ENCODE assay signal across 18 cellular contexts in genomic region chr6:151015320-151015719, GRCh38.
DNase-seq lines count a peak whose midpoint lies in the region; ATAC-seq, FAIRE-seq and TF ChIP-seq lines count a peak whose summit lies in the region.
"Had no signal": no experiment of that assay in that cellular context is flagged by ENCODE, and none has a peak within 500 bp of the region (broad histone marks: within the 10 kb centered on the region; RNA-seq: fewer than 3 reads in every experiment).

No MANE protein-coding gene starts in this region.

- FAIRE-seq in A549 (lab: Jason Lieb, UNC), result no peak
- FAIRE-seq: A204.1, G401.6 had no signal

- H3K9me3 ChIP-seq in A549, result no peaks in the 10 kb centered on the region
- H3K9me3 ChIP-seq in CD8-positive, alpha-beta memory T cell (ENCODE audit: low read length), result no peaks in the 10 kb centered on the region
- no peaks in the 10 kb centered on the region for H3K9me3 ChIP-seq in osteoblast (ENCODE audit: low read depth, low read length)
- H3K9me3 ChIP-seq in A673 (ENCODE audit: low read depth, low read length, poor library complexity, severe bottlenecking), result no peaks in the 10 kb centered on the region

- peak overlapping the region in 2 of 8 donors; percentile 33 to 62 for H3K27ac Mint-ChIP-seq in CD8-positive, alpha-beta memory T cell
- peak overlapping the region; percentile 39 to 49 for H3K27ac Mint-ChIP-seq in effector memory CD8-positive, alpha-beta T cell
- H3K27ac Mint-ChIP-seq: GM23338 had no signal

- CTCF ChIA-PET in A549 (lab: Yijun Ruan, JAX) (interaction anchor here (0.6 to 19.6 kb wide), 11 partner anchors 14 to 359 kb away, joined by 3 to 192 read pairs (median 9); no protein-coding TSS in a partner anchor), A673 (lab: Charles Lee) (interaction anchor here (0.6 to 3.2 kb wide), 3 partner anchors 11 to 342 kb away, joined by 3 to 54 read pairs (median 4); no protein-coding TSS in a partner anchor)
- CTCF ChIA-PET in CD8-positive, alpha-beta memory T cell (lab: Charles Lee), result interaction anchor here (1.0 to 7.2 kb wide), 11 partner anchors 8 to 460 kb away, joined by 3 to 113 read pairs (median 6); no protein-coding TSS in a partner anchor

- TF ChIP-seq CTCF in A549 (IDR thresholded peaks at IDR 0.05) (no peak), osteoblast (IDR thresholded peaks at IDR 0.05; ENCODE audit: extremely low read depth, low read depth, low read length) (no peak), A673 (conservative IDR thresholded peaks at IDR 0.05; ENCODE audit: low read depth, low read length) (no peak)

- H3K36me3 Mint-ChIP-seq in CD8-positive, alpha-beta memory T cell, result peaks cover 0 to 2% (median 2%) of the 10 kb centered on the region in 3 donors
- peaks cover 4% of the 10 kb centered on the region for H3K36me3 Mint-ChIP-seq in effector memory CD8-positive, alpha-beta T cell (ENCODE audit: insufficient read depth)

- H2AFZ ChIP-seq in osteoblast (ENCODE audit: low read length), result no peak overlapping the region
- H2AFZ ChIP-seq: GM23338, PC-9 had no signal

- POLR2A ChIA-PET in A549 (lab: Yijun Ruan, JAX) (interaction anchor here (0.9 to 1.4 kb wide), 2 partner anchors 53 to 310 kb away, joined by 4 to 5 read pairs; no protein-coding TSS in a partner anchor), A673 (lab: Charles Lee; ENCODE audit: low non-redundant PET) (no interaction called here)
- POLR2A ChIA-PET in CD8-positive, alpha-beta memory T cell (lab: Charles Lee), result no interaction called here

- no peak for ATAC-seq in A549
- ATAC-seq in effector memory CD8-positive, alpha-beta T cell (replicated peaks), result no peak

- no peak for TF ChIP-seq EP300 in A549 (IDR thresholded peaks at IDR 0.05)

- H3K9me3 Mint-ChIP-seq in CD8-positive, alpha-beta memory T cell, result no peaks in the 10 kb centered on the region
- H3K9me3 Mint-ChIP-seq in effector memory CD8-positive, alpha-beta T cell, result no peaks in the 10 kb centered on the region
- H3K9me3 Mint-ChIP-seq: GM23338 had no signal

- H3K36me3 ChIP-seq in CD8-positive, alpha-beta memory T cell (ENCODE audit: insufficient read depth, low read length), result no peaks in the 10 kb centered on the region
- H3K36me3 ChIP-seq in osteoblast (ENCODE audit: insufficient read depth, low read length) (peaks cover 53% of the 10 kb centered on the region), A673 (ENCODE audit: insufficient read depth, low read length, poor library complexity, severe bottlenecking) (peaks cover 6% of the 10 kb centered on the region)

- no peaks in the 10 kb centered on the region for H3K27me3 Mint-ChIP-seq in CD8-positive, alpha-beta memory T cell
- no peaks in the 10 kb centered on the region for H3K27me3 Mint-ChIP-seq in effector memory CD8-positive, alpha-beta T cell

- no peaks in the 10 kb centered on the region for H3K27me3 ChIP-seq in CD8-positive, alpha-beta memory T cell (ENCODE audit: insufficient read depth, low read length, poor library complexity, severe bottlenecking)
- H3K27me3 ChIP-seq in osteoblast (ENCODE audit: insufficient read depth, low read length) (no peaks in the 10 kb centered on the region), A673 (replicated peaks; ENCODE audit: insufficient read depth, low read depth, low read length, poor library complexity) (no peaks in the 10 kb centered on the region)

- no peaks in the 10 kb centered on the region for H3K79me2 ChIP-seq in osteoblast (ENCODE audit: insufficient read depth, low read length)

- H4K20me1 ChIP-seq in osteoblast (ENCODE audit: insufficient read depth, low read length), result no peaks in the 10 kb centered on the region

- H3K4me1 Mint-ChIP-seq in CD8-positive, alpha-beta memory T cell, result peaks cover 4 to 14% (median 13%) of the 10 kb centered on the region in 3 donors
- H3K4me1 Mint-ChIP-seq in effector memory CD8-positive, alpha-beta T cell (ENCODE audit: low read depth in 2 of 2), result peaks cover 3 to 5% of the 10 kb centered on the region in 2 donors
- H3K4me1 Mint-ChIP-seq: GM23338 had no signal

- 94% methylated on average over 11 of the region's 11 CpGs for WGBS in A549 (ENCODE audit: missing lambda C conversion rate)

- peak overlapping the region; percentile 50 to 66; a peak in 5 of 6 replicates for H3K27ac ChIP-seq in A549
- no peak overlapping the region for H3K27ac ChIP-seq in CD8-positive, alpha-beta memory T cell (ENCODE audit: low read depth, low read length)
- no peak overlapping the region for H3K27ac ChIP-seq in osteoblast (ENCODE audit: low read depth, low read length)
- H3K27ac ChIP-seq in A673 (ENCODE audit: low read depth, low read length, poor library complexity, severe bottlenecking), result no peak overlapping the region
- H3K27ac ChIP-seq: PC-9 had no signal

- no peak for TF ChIP-seq RAD21 in A549 (conservative IDR thresholded peaks at IDR 0.05 in 1 of 2, IDR thresholded peaks at IDR 0.05 in 1 of 2)

- peak overlapping the region in 4 of 7 donors; percentile 7 to 67 (median 45) for H3K4me3 Mint-ChIP-seq in CD8-positive, alpha-beta memory T cell
- H3K4me3 Mint-ChIP-seq in effector memory CD8-positive, alpha-beta T cell, result peak overlapping the region; percentile 56 to 57
- H3K4me3 Mint-ChIP-seq: GM23338 had no signal

- H3K4me1 ChIP-seq in A549, result peaks cover 36% of the 10 kb centered on the region
- H3K4me1 ChIP-seq in CD8-positive, alpha-beta memory T cell (ENCODE audit: insufficient read depth, low read length), result no peaks in the 10 kb centered on the region
- H3K4me1 ChIP-seq in osteoblast (ENCODE audit: insufficient read depth, low read length), result peaks cover 12% of the 10 kb centered on the region
- H3K4me1 ChIP-seq in A673 (ENCODE audit: insufficient read depth, low read length, poor library complexity, severe bottlenecking), result no peaks in the 10 kb centered on the region

- no peak for TF ChIP-seq POLR2A in A549 (IDR thresholded peaks at IDR 0.05; ENCODE audit: low read length)

- H3K4me3 ChIP-seq in A549 (no peak overlapping the region), osteoblast (ENCODE audit: insufficient read depth, low read length) (no peak overlapping the region), A673 (ENCODE audit: low read depth, low read length, poor library complexity, severe bottlenecking) (no peak overlapping the region)
- H3K4me3 ChIP-seq in CD8-positive, alpha-beta memory T cell (ENCODE audit: low read length), result no peak overlapping the region
- H3K4me3 ChIP-seq: GM23338, PC-9 had no signal

- H3K4me2 ChIP-seq in A549, result no peak overlapping the region
- H3K4me2 ChIP-seq in osteoblast (ENCODE audit: insufficient read depth, low read length), result no peak overlapping the region
- H3K4me2 ChIP-seq: GM23338, PC-9 had no signal

- BruUV-seq in A673 (replicated peaks; lab: Mats Ljungman, UMichigan), result no TSS peak

- intact Hi-C loops in A673 (cut with micrococcal nuclease; ENCODE audit: unreplicated experiment), result loop anchor here (2.0 kb wide), 1 partner anchor 309 kb away; no protein-coding TSS in a partner anchor

- DNase-seq in A549 (ENCODE audit: low read depth in 1 of 2, low spot score in 1 of 2) (no peak), osteoblast (ENCODE audit: insufficient read length, low spot score, missing footprints) (peak; percentile 14), A673 (ENCODE audit: low spot score) (no peak), DMS53 (lab: John Stamatoyannopoulos, UW) (no peak), LoVo (ENCODE audit: low spot score) (no peak)
- no peak for DNase-seq in CD8-positive, alpha-beta memory T cell
- no peak for DNase-seq in effector memory CD8-positive, alpha-beta T cell
- DNase-seq: DND-41, KG1, NCI-H1048, NCI-H146, NCI-H2081, NCI-H510A, NCI-H774, PC-9 had no signal

TF ChIP-seq in A549, 52 proteins besides CTCF, POLR2A, EP300 and RAD21 (continues in another document):
- no peak for TF ChIP-seq HOXA7 (CRISPR knock-in tag; IDR thresholded peaks at IDR 0.05)
- no peak for TF ChIP-seq RFX5 (IDR thresholded peaks at IDR 0.05)
- TF ChIP-seq FOSL2 (IDR thresholded peaks at IDR 0.05), result no peak
- no peak for TF ChIP-seq FOSL2 (CRISPR knock-in tag; IDR thresholded peaks at IDR 0.05)
- no peak for TF ChIP-seq EHMT2 (IDR thresholded peaks at IDR 0.05; ENCODE audit: low read depth)
- no peak for TF ChIP-seq JUNB (IDR thresholded peaks at IDR 0.05)
- TF ChIP-seq NPAS2 (CRISPR knock-in tag; IDR thresholded peaks at IDR 0.05; ENCODE audit: borderline replicate concordance), result no peak
- TF ChIP-seq, protein P1, sequence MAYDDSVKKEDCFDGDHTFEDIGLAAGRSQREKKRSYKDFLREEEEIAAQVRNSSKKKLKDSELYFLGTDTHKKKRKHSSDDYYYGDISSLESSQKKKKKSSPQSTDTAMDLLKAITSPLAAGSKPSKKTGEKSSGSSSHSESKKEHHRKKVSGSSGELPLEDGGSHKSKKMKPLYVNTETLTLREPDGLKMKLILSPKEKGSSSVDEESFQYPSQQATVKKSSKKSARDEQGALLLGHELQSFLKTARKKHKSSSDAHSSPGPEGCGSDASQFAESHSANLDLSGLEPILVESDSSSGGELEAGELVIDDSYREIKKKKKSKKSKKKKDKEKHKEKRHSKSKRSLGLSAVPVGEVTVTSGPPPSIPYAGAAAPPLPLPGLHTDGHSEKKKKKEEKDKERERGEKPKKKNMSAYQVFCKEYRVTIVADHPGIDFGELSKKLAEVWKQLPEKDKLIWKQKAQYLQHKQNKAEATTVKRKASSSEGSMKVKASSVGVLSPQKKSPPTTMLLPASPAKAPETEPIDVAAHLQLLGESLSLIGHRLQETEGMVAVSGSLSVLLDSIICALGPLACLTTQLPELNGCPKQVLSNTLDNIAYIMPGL (CRISPR knock-in tag; IDR thresholded peaks at IDR 0.05; ENCODE audit: borderline replicate concordance), result no peak
- TF ChIP-seq HEYL (CRISPR knock-in tag; IDR thresholded peaks at IDR 0.05), result no peak
- TF ChIP-seq TP53 (CRISPR knock-in tag; IDR thresholded peaks at IDR 0.05), result no peak
- no peak for TF ChIP-seq HOXB5 (CRISPR knock-in tag; IDR thresholded peaks at IDR 0.05)
- no peak for TF ChIP-seq ZSCAN20 (CRISPR knock-in tag; IDR thresholded peaks at IDR 0.05)
- no peak for TF ChIP-seq HDAC2 (IDR thresholded peaks at IDR 0.05)
- TF ChIP-seq HES2 (IDR thresholded peaks at IDR 0.05), result no peak
- TF ChIP-seq JUN (IDR thresholded peaks at IDR 0.05), result no peak
- TF ChIP-seq KDM5A (IDR thresholded peaks at IDR 0.05), result no peak
- no peak for TF ChIP-seq SREBF2 (IDR thresholded peaks at IDR 0.05)
- no peak for TF ChIP-seq MAFK (IDR thresholded peaks at IDR 0.05; ENCODE audit: partially characterized antibody)

Comparison
In these comparisons a context has a peak if more than half of its experiments do, and no peak if none do; other contexts are left out.
1. H3K27ac ChIP-seq: peak in A549 (2 of 2); none in CD8-positive, alpha-beta memory T cell (single experiment), osteoblast (single experiment) and A673 (single experiment).